In genomic region chr3:32705232-32705631, GRCh38 we compare ENCODE assay signal across 23 cellular contexts. TPM values are rescaled to one million over a fixed set of nuclear protein-coding genes. Genes with fewer than 3 reads are reported as not detected.
DNase-seq lines count a peak whose midpoint lies in the region; FAIRE-seq and TF ChIP-seq lines count a peak whose summit lies in the region.
"Had no signal": no experiment of that assay in that cellular context is flagged by ENCODE, and none has a peak within 500 bp of the region (broad histone marks: within the 10 kb centered on the region; RNA-seq: fewer than 3 reads in every experiment).

No MANE protein-coding gene starts in this region.

- no peaks in the 10 kb centered on the region for H3K27me3 Mint-ChIP-seq in activated T-helper 2 cell treated with anti-CD3 and anti-CD28 coated beads, Interferon-gamma antibody, Interleukin-2, Interleukin-4, amounts not matched to agents 10 μg/mL and 5 μg/mL and 100 μg/mL, durations not matched to agents 14 hours and 24 hours and 36 hours (ENCODE audit: low read depth)
- peaks cover 4% of the 10 kb centered on the region for H3K27me3 Mint-ChIP-seq in glutamatergic neuron (ENCODE audit: unreplicated experiment)
- H3K27me3 Mint-ChIP-seq: CD4-positive, CD25-positive, alpha-beta regulatory T cell; T-cell had no signal

- peak; percentile 23 for FAIRE-seq in GM12891 (lab: Jason Lieb, UNC)
- FAIRE-seq: D721Med, GM19239 had no signal

- no peak for TF ChIP-seq CTCF in glutamatergic neuron (IDR thresholded peaks at IDR 0.05; ENCODE audit: partially characterized antibody, unreplicated experiment)

- peaks cover 36% of the 10 kb centered on the region for H3K4me1 Mint-ChIP-seq in activated T-helper 2 cell treated with anti-CD3 and anti-CD28 coated beads, Interferon-gamma antibody, Interleukin-2, Interleukin-4, amounts not matched to agents 10 μg/mL and 5 μg/mL and 100 μg/mL, durations not matched to agents 14 hours and 24 hours and 36 hours (ENCODE audit: low read depth)
- H3K4me1 Mint-ChIP-seq in glutamatergic neuron (ENCODE audit: low read depth, unreplicated experiment): peaks cover 18% of the 10 kb centered on the region

- H3K9me3 Mint-ChIP-seq in activated T-helper 2 cell treated with anti-CD3 and anti-CD28 coated beads, Interferon-gamma antibody, Interleukin-2, Interleukin-4, amounts not matched to agents 10 μg/mL and 5 μg/mL and 100 μg/mL, durations not matched to agents 14 hours and 24 hours and 36 hours: no peaks in the 10 kb centered on the region
- H3K9me3 Mint-ChIP-seq in glutamatergic neuron (ENCODE audit: unreplicated experiment): no peaks in the 10 kb centered on the region
- H3K9me3 Mint-ChIP-seq: CD4-positive, CD25-positive, alpha-beta regulatory T cell; T-cell had no signal

- DNase-seq in GM12891 (ENCODE audit: insufficient read length, low spot score): no peak
- peak; percentile 57 for DNase-seq in OCI-M1 (lab: John Stamatoyannopoulos, UW)
- DNase-seq in activated T-helper 2 cell treated with anti-CD3 and anti-CD28 coated beads, Interferon-gamma antibody, Interleukin-2, Interleukin-4, amounts not matched to agents 10 μg/mL and 5 μg/mL and 100 μg/mL, durations not matched to agents 14 hours and 24 hours and 36 hours (ENCODE audit: low spot score): no peak
- DNase-seq in glutamatergic neuron: no peak
- no peak for DNase-seq in cortex of kidney (lab: John Stamatoyannopoulos, UW)
- DNase-seq in activated CD8-positive, alpha-beta memory T cell treated with anti-CD3 and anti-CD28 coated beads, Interleukin-2, amount 50 U/mL, for 4 hours: no peak
- no peak for DNase-seq in stimulated activated CD4-positive, alpha-beta T cell treated with anti-CD3 and anti-CD28 coated beads, Interleukin-2, amount 100 ng/mL, for 48 hours
- DNase-seq: CD4-positive, CD25-positive, alpha-beta regulatory T cell; GM23248; H7; Karpas-422; MV-4-11; NCI-H1105 treated with DMSO at 0.1 percent for 48 hours; NCI-H146; NCI-H2029; NCI-H446; NCI-H524 treated with DMSO at 0.1 percent for 48 hours; NCI-H774; Peyer's patch; SIG-M5; T-cell had no signal

- peak overlapping the region; percentile 55 for H3K27ac Mint-ChIP-seq in activated T-helper 2 cell treated with anti-CD3 and anti-CD28 coated beads, Interferon-gamma antibody, Interleukin-2, Interleukin-4, amounts not matched to agents 10 μg/mL and 5 μg/mL and 100 μg/mL, durations not matched to agents 14 hours and 24 hours and 36 hours
- peak overlapping the region; percentile 7 for H3K27ac Mint-ChIP-seq in glutamatergic neuron (ENCODE audit: unreplicated experiment)

- no peak overlapping the region for H3K4me3 Mint-ChIP-seq in activated T-helper 2 cell treated with anti-CD3 and anti-CD28 coated beads, Interferon-gamma antibody, Interleukin-2, Interleukin-4, amounts not matched to agents 10 μg/mL and 5 μg/mL and 100 μg/mL, durations not matched to agents 14 hours and 24 hours and 36 hours (ENCODE audit: low read depth)
- H3K4me3 Mint-ChIP-seq in glutamatergic neuron (ENCODE audit: unreplicated experiment): no peak overlapping the region
- H3K4me3 Mint-ChIP-seq: T-cell had no signal

- H3K36me3 Mint-ChIP-seq in activated T-helper 2 cell treated with anti-CD3 and anti-CD28 coated beads, Interferon-gamma antibody, Interleukin-2, Interleukin-4, amounts not matched to agents 10 μg/mL and 5 μg/mL and 100 μg/mL, durations not matched to agents 14 hours and 24 hours and 36 hours (ENCODE audit: low read depth): peaks cover 38% of the 10 kb centered on the region
- no peaks in the 10 kb centered on the region for H3K36me3 Mint-ChIP-seq in glutamatergic neuron (ENCODE audit: unreplicated experiment)

- intact Hi-C loops in activated T-helper 2 cell treated with anti-CD3 and anti-CD28 coated beads, Interferon-gamma antibody, Interleukin-2, Interleukin-4, amounts not matched to agents 10 μg/mL and 5 μg/mL and 100 μg/mL, durations not matched to agents 14 hours and 24 hours and 36 hours (cut with micrococcal nuclease): no loop called here

- TF ChIP-seq POLR2A in GM12891 (IDR thresholded peaks at IDR 0.05; ENCODE audit: low read depth, low read length): no peak

TF ChIP-seq in GM12891, 5 proteins besides CTCF, POLR2A, EP300 and RAD21:
- TF ChIP-seq SPI1 (IDR thresholded peaks at IDR 0.05; ENCODE audit: low read depth, low read length) (no peak), PAX5 (IDR thresholded peaks at IDR 0.05; ENCODE audit: insufficient read depth, low read length, severe bottlenecking) (no peak), POU2F2 (IDR thresholded peaks at IDR 0.05; ENCODE audit: low read depth, low read length) (no peak), TAF1 (IDR thresholded peaks at IDR 0.05; ENCODE audit: low read depth, low read length) (no peak), POLR2AphosphoS5 (IDR thresholded peaks at IDR 0.05; ENCODE audit: low read depth, low read length) (no peak)

RNA-seq across cellular contexts. Expression of gene CNOT10, which starts 20.2 kb away (rescaled TPM):
- polyA plus RNA-seq in GM12891 (2012; ENCODE audit: low read depth, missing spikeins): 28.9 TPM
- total RNA-seq in activated T-helper 2 cell treated with anti-CD3 and anti-CD28 coated beads, Interferon-gamma antibody, Interleukin-2, Interleukin-4, amounts not matched to agents 10 μg/mL and 5 μg/mL and 100 μg/mL, durations not matched to agents 14 hours and 24 hours and 36 hours: 51.5 and 53.5 TPM in 2 replicates
- total RNA-seq in glutamatergic neuron (ENCODE audit: unreplicated experiment): 35.5 TPM
